10 cellular contexts compared by ENCODE assay signal in genomic region chr19:47848871-47849473, GRCh38. TPM values are rescaled to one million over a fixed set of nuclear protein-coding genes. Genes with fewer than 3 reads are reported as not detected.
DNase-seq lines count a peak whose midpoint lies in the region; ATAC-seq and TF ChIP-seq lines count a peak whose summit lies in the region.
"Had no signal": no experiment of that assay in that cellular context is flagged by ENCODE, and none has a peak within 500 bp of the region (broad histone marks: within the 10 kb centered on the region; RNA-seq: fewer than 3 reads in every experiment).

No MANE protein-coding gene starts in this region.

- ATAC-seq in WTC11 (peak; percentile 19), GM21528 (IDR thresholded peaks at IDR 0.05; ENCODE audit: low FRiP score, unreplicated experiment) (no peak)

- POLR2A ChIA-PET in WTC11 (lab: Charles Lee): interaction anchor here (0.6 to 1.7 kb wide), 7 partner anchors 16 to 59 kb away, joined by 3 to 5 read pairs (median 4); no protein-coding TSS in a partner anchor

- H3K27ac ChIP-seq in esophagus muscularis mucosa (replicated peaks in 1 of 4) (no peak overlapping the region), tibial nerve (no peak overlapping the region)
- H3K27ac ChIP-seq: BLaER1 had no signal

- H3K9me3 Mint-ChIP-seq in WTC11: no peaks in the 10 kb centered on the region

- 7% methylated on average over 22 of the region's 22 CpGs for WGBS in esophagus muscularis mucosa
- WGBS in tibial nerve, 2 donors: 3% methylated on average over 22 of the region's 22 CpGs

- H3K4me1 ChIP-seq in esophagus muscularis mucosa (peaks cover 0 to 4% (median 1%) of the 10 kb centered on the region in 4 donors), tibial nerve (no peaks in the 10 kb centered on the region)
- H3K4me1 ChIP-seq: BLaER1 had no signal

- TF ChIP-seq CTCF in WTC11 (IDR thresholded peaks at IDR 0.05): peak; percentile 82
- peak in 2 of 3 experiments; percentile 28 to 29 for TF ChIP-seq CTCF in esophagus muscularis mucosa (IDR thresholded peaks at IDR 0.05)
- TF ChIP-seq CTCF in tibial nerve (IDR thresholded peaks at IDR 0.05): peak in 1 of 5 experiments; percentile 10

- H3K27ac Mint-ChIP-seq in WTC11: peak overlapping the region; percentile 98

- TF ChIP-seq POLR2A in esophagus muscularis mucosa (IDR thresholded peaks at IDR 0.05; ENCODE audit: low read depth) (no peak), tibial nerve (IDR thresholded peaks at IDR 0.05) (no peak)

- CTCF ChIA-PET in WTC11 (lab: Charles Lee): interaction anchor here (0.7 to 3.2 kb wide), 25 partner anchors 9 to 401 kb away, joined by 3 to 54 read pairs (median 9); partner anchors contain the start of genes CRX, EHD2, PLA2G4C and SELENOW

- H3K36me3 ChIP-seq in esophagus muscularis mucosa (no peaks in the 10 kb centered on the region), tibial nerve (no peaks in the 10 kb centered on the region)
- H3K36me3 ChIP-seq: BLaER1 had no signal

- intact Hi-C loops in esophagus muscularis mucosa (cut with DNase I): no loop called here

- H3K9me3 ChIP-seq in esophagus muscularis mucosa (no peaks in the 10 kb centered on the region), tibial nerve (no peaks in the 10 kb centered on the region)
- H3K9me3 ChIP-seq: BLaER1 had no signal

- peaks cover 35% of the 10 kb centered on the region for H3K4me1 Mint-ChIP-seq in WTC11

- H3K36me3 Mint-ChIP-seq in WTC11: no peaks in the 10 kb centered on the region

- H3K27me3 ChIP-seq in esophagus muscularis mucosa (peaks cover 0 to 78% (median 20%) of the 10 kb centered on the region in 4 donors), tibial nerve (peaks cover 0 to 56% of the 10 kb centered on the region in 2 donors)
- H3K27me3 ChIP-seq: BLaER1 had no signal

- peak; percentile 25 for DNase-seq in SIG-M5 treated with dmso at 0.1 percent for 504 hours (lab: John Stamatoyannopoulos, UW; ENCODE audit: unreplicated experiment)
- DNase-seq in SIG-M5 (lab: John Stamatoyannopoulos, UW): no peak
- peak; percentile 85 for DNase-seq in WTC11 (ENCODE audit: low spot score)
- DNase-seq in esophagus muscularis mucosa (ENCODE audit: extremely low spot score): no peak
- peak; percentile 27 to 43 for DNase-seq in stimulated activated CD8-positive, alpha-beta memory T cell treated with anti-CD3 and anti-CD28 coated beads, Interleukin-2, amount 100 ng/mL, for 48 hours (ENCODE audit: low read depth in 2 of 2)
- no peak for DNase-seq in GM19240 (ENCODE audit: insufficient read length, low spot score)
- no peak for DNase-seq in tibial nerve (ENCODE audit: low spot score in 2 of 2)

- peak overlapping the region; percentile 69 for H3K4me3 Mint-ChIP-seq in WTC11

- H3K4me3 ChIP-seq in esophagus muscularis mucosa (no peak overlapping the region), tibial nerve (no peak overlapping the region)
- H3K4me3 ChIP-seq: BLaER1 had no signal

- no peaks in the 10 kb centered on the region for H3K27me3 Mint-ChIP-seq in WTC11 (ENCODE audit: low read depth)

- TF ChIP-seq EP300 in esophagus muscularis mucosa (IDR thresholded peaks at IDR 0.05) (no peak), tibial nerve (IDR thresholded peaks at IDR 0.05) (no peak)

TF ChIP-seq in WTC11, 78 proteins besides CTCF, POLR2A, EP300 and RAD21:
- TF ChIP-seq FOXK1 (CRISPR knock-in tag; IDR thresholded peaks at IDR 0.05) (no peak; the same call in 1 of the 2 replicates), ZNF281 (CRISPR knock-in tag; IDR thresholded peaks at IDR 0.05) (peak; percentile 81; the same call in 1 of the 2 replicates), USF2 (CRISPR knock-in tag; IDR thresholded peaks at IDR 0.05) (peak; percentile 12; the same call in 1 of the 2 replicates), ZMAT4 (CRISPR knock-in tag; IDR thresholded peaks at IDR 0.05) (no peak), ATF3 (CRISPR knock-in tag; conservative IDR thresholded peaks at IDR 0.05) (no peak), MYBL2 (CRISPR knock-in tag; IDR thresholded peaks at IDR 0.05) (peak; percentile 33; the same call in 1 of the 2 replicates), SP1 (CRISPR knock-in tag; conservative IDR thresholded peaks at IDR 0.05) (0 out of 2 replicates have a peak, but pooled peaks have one; percentile 20)

RNA-seq across cellular contexts. Expression of gene TPRX2, which starts 10.1 kb away (rescaled TPM):
- total RNA-seq in WTC11 (2021) (not detected in 3 replicates), esophagus muscularis mucosa (not detected), tibial nerve (not detected)
- total RNA-seq: activated CD8-positive, alpha-beta memory T cell treated with anti-CD3 and anti-CD28 coated beads for 36 hours had no signal

RNA-seq across cellular contexts. Expression of gene CRX, which starts 27.2 kb away (rescaled TPM):
- total RNA-seq in WTC11 (2021): 0.17 to 0.53 TPM (median 0.25 TPM) in 3 replicates
- total RNA-seq in esophagus muscularis mucosa: not detected
- not detected for total RNA-seq in tibial nerve
- total RNA-seq: activated CD8-positive, alpha-beta memory T cell treated with anti-CD3 and anti-CD28 coated beads for 36 hours had no signal

RNA-seq across cellular contexts. Expression of gene SULT2A1, which starts 37.1 kb away (rescaled TPM):
- 0.18 to 0.32 TPM (median 0.31 TPM) in 3 replicates for total RNA-seq in WTC11 (2021)
- not detected for total RNA-seq in esophagus muscularis mucosa
- total RNA-seq in tibial nerve: not detected
- total RNA-seq: activated CD8-positive, alpha-beta memory T cell treated with anti-CD3 and anti-CD28 coated beads for 36 hours had no signal

RNA-seq across cellular contexts. Expression of gene TPRX1, which starts 44.6 kb away (rescaled TPM):
- not detected in 3 replicates for total RNA-seq in WTC11 (2021)
- not detected for total RNA-seq in esophagus muscularis mucosa
- not detected for total RNA-seq in tibial nerve
- total RNA-seq: activated CD8-positive, alpha-beta memory T cell treated with anti-CD3 and anti-CD28 coated beads for 36 hours had no signal

Comparison
In these comparisons a context has a peak if more than half of its experiments do, and no peak if none do; other contexts are left out.
1. DNase-seq: peak in SIG-M5 treated with dmso at 0.1 percent for 504 hours (single experiment), WTC11 (single experiment) and stimulated activated CD8-positive, alpha-beta memory T cell treated with anti-CD3 and anti-CD28 coated beads, Interleukin-2, amount 100 ng/mL, for 48 hours (2 of 2); none in SIG-M5 (single experiment), esophagus muscularis mucosa (single experiment), GM19240 (single experiment) and tibial nerve (0 of 2).